In the genomic region with DNA sequence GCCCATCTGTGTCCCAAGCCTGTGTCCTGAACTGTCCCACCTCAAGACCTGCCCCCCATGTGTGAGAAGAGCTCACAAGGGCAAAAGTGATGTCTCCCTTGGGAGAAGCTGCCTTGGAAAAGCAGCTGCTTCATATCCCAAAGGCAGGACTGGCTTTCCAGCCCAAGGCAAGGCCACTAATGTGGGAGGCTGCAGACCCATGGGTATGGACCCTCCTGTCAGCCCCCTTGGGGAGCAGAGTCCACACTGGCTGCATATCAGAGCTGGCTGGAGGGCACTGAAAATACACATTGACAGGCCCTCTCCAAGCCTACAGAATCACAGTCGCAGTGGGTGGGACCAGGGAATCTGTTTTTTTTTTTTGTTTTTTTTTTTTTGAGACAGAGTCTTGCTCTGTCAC, we compare ENCODE assay signal across 16 cellular contexts. TPM values are rescaled to one million over a fixed set of nuclear protein-coding genes. Genes with fewer than 3 reads are reported as not detected.
DNase-seq lines count a peak whose midpoint lies in the region; FAIRE-seq and TF ChIP-seq lines count a peak whose summit lies in the region.
"Had no signal": no experiment of that assay in that cellular context is flagged by ENCODE, and none has a peak within 500 bp of the region (broad histone marks: within the 10 kb centered on the region; RNA-seq: fewer than 3 reads in every experiment).

No MANE protein-coding gene starts in this region.

- no peak for TF ChIP-seq EP300 in H1 (IDR thresholded peaks at IDR 0.05; ENCODE audit: borderline replicate concordance in 1 of 2, low read depth in 2 of 2, low read length in 2 of 2)

- H4K8ac ChIP-seq in H1 (ENCODE audit: extremely low read depth, insufficient read depth, low read length) = no peak overlapping the region

- H3K36me3 Mint-ChIP-seq in neural crest cell (ENCODE audit: low read depth) = peaks cover 3% of the 10 kb centered on the region

- H3K4me3 ChIP-seq in HEK293 (ENCODE audit: low read depth, low read length) (no peak overlapping the region), H1 (ENCODE audit: extremely low read depth in 1 of 4, insufficient read depth in 2 of 4, low read depth in 3 of 4, low read length in 4 of 4) (no peak overlapping the region), thyroid gland (replicated peaks in 1 of 3) (no peak overlapping the region)
- H3K4me3 ChIP-seq: A549 had no signal

- CTCF ChIA-PET in HEK293 (lab: Yijun Ruan, JAX) = interaction anchor here (1.5 to 3.2 kb wide), 3 partner anchors 10 to 61 kb away, joined by 3 to 20 read pairs (median 17); partner anchors contain the start of genes DPP3 and MRPL11
- CTCF ChIA-PET in H1 (lab: Charles Lee; ENCODE audit: partially characterized antibody) = interaction anchor here (0.7 to 6.7 kb wide), 11 partner anchors 9 to 158 kb away, joined by 3 to 39 read pairs (median 5); partner anchors contain the start of genes MRPL11 and NPAS4

- no peaks in the 10 kb centered on the region for H3K79me1 ChIP-seq in H1 (ENCODE audit: low read depth, low read length)

- H3K36me3 ChIP-seq in HEK293 (ENCODE audit: control insufficient read depth in 2 of 2, insufficient read depth in 1 of 2, low read length in 2 of 2) (peaks cover 0 to 52% of the 10 kb centered on the region in 2 experiments; a peak in 2 of 3 replicates), H1 (ENCODE audit: control insufficient read depth in 2 of 4, insufficient read depth in 4 of 4, low read length in 3 of 4) (no peaks in the 10 kb centered on the region; a peak in 2 of 8 replicates), thyroid gland (peaks cover 0 to 8% of the 10 kb centered on the region in 2 donors)
- H3K36me3 ChIP-seq: BE2C had no signal

- no peaks in the 10 kb centered on the region for H4K20me1 ChIP-seq in H1 (replicated peaks in 1 of 2; ENCODE audit: control insufficient read depth in 1 of 2, insufficient read depth in 2 of 2, low read length in 2 of 2)

- H3K56ac ChIP-seq in H1 (replicated peaks; ENCODE audit: insufficient read length, low read depth, low read length) = no peak overlapping the region

- H3K4me1 Mint-ChIP-seq in neural crest cell = peaks cover 37% of the 10 kb centered on the region

- 90% methylated on average over 1 of the region's 1 CpG; no CpG with 5 or more reads in 1 of the 2 experiments for WGBS in H1 (ENCODE audit: extremely low coverage in 1 of 2, insufficient coverage in 1 of 2, insufficient read length in 1 of 2, insufficient replicate concordance in 2 of 2, low coverage in 1 of 2, low lambda C conversion rate in 2 of 2, missing lambda C conversion rate in 1 of 2), 2 experiments
- 90 to 96% methylated on average over 1 of the region's 1 CpG for WGBS in thyroid gland, 2 donors

- FAIRE-seq in H1 (lab: Jason Lieb, UNC) (no peak), urothelium cell line (lab: Jason Lieb, UNC) (no peak)
- FAIRE-seq: A549, HTR-8/SVneo had no signal

- no peak overlapping the region for H3K18ac ChIP-seq in H1 (ENCODE audit: extremely low read depth, low read length)

- intact Hi-C loops in thyroid gland (cut with DNase I) = no loop called here

- H2BK20ac ChIP-seq in H1 (ENCODE audit: low read length) = no peak overlapping the region

- no peak overlapping the region for H3K14ac ChIP-seq in H1 (ENCODE audit: insufficient read length)

- H3K23ac ChIP-seq in H1 (ENCODE audit: insufficient read length) = no peak overlapping the region

- no peak overlapping the region for H4K5ac ChIP-seq in H1 (ENCODE audit: insufficient read length, low read depth, low read length)

- H3K4me2 ChIP-seq in H1 (ENCODE audit: insufficient read depth in 1 of 2, low read depth in 2 of 2, low read length in 2 of 2) = no peak overlapping the region
- H3K4me2 ChIP-seq: A549 had no signal

- H3K4me3 Mint-ChIP-seq in neural crest cell = peak overlapping the region; percentile 61
- H3K4me3 Mint-ChIP-seq: HFFc6 had no signal

- H3K9me3 ChIP-seq in HEK293 (ENCODE audit: control insufficient read depth, insufficient read depth, low read depth, low read length) (no peaks in the 10 kb centered on the region), H1 (ENCODE audit: insufficient read depth in 2 of 2, low read depth in 1 of 2, low read length in 1 of 2) (no peaks in the 10 kb centered on the region), thyroid gland (no peaks in the 10 kb centered on the region)
- H3K9me3 ChIP-seq: A549, BE2C had no signal

- no peaks in the 10 kb centered on the region for H3K79me2 ChIP-seq in H1 (ENCODE audit: control insufficient read depth in 1 of 2, insufficient read depth in 2 of 2, low read length in 2 of 2)

- no peak overlapping the region for H2BK120ac ChIP-seq in H1 (replicated peaks; ENCODE audit: low read depth, low read length)

- H4K91ac ChIP-seq in H1 (replicated peaks; ENCODE audit: insufficient read length, low read length) = no peak overlapping the region

- H3K27me3 ChIP-seq in H1 (replicated peaks in 1 of 4; ENCODE audit: control insufficient read depth in 3 of 4, extremely low read depth in 1 of 4, insufficient read depth in 3 of 4, low read length in 3 of 4) (no peaks in the 10 kb centered on the region; a peak in 1 of 7 replicates), thyroid gland (no peaks in the 10 kb centered on the region)
- H3K27me3 ChIP-seq: BE2C had no signal

- no peak for TF ChIP-seq CTCF in HEK293 (tag by site-specific recombination; IDR thresholded peaks at IDR 0.05)
- no peak for TF ChIP-seq CTCF in H1 (IDR thresholded peaks at IDR 0.05; ENCODE audit: control extremely low read depth in 1 of 3, insufficient read depth in 1 of 3, low read depth in 1 of 3, low read length in 3 of 3)
- no peak for TF ChIP-seq CTCF in neural crest cell (conservative IDR thresholded peaks at IDR 0.05)
- TF ChIP-seq CTCF in thyroid gland (IDR thresholded peaks at IDR 0.05) = no peak

- no peaks in the 10 kb centered on the region for H3K9me3 Mint-ChIP-seq in neural crest cell
- H3K9me3 Mint-ChIP-seq: CD8-positive, alpha-beta T cell; H9; HFFc6 had no signal

- no peak for TF ChIP-seq RAD21 in H1 (IDR thresholded peaks at IDR 0.05 in 1 of 2, conservative IDR thresholded peaks at IDR 0.05 in 1 of 2; ENCODE audit: low read depth in 2 of 2, low read length in 2 of 2)

- no peak overlapping the region for H3K9ac ChIP-seq in H1 (replicated peaks in 1 of 4; ENCODE audit: extremely low read depth in 1 of 4, low read depth in 3 of 4, low read length in 3 of 4)

- peaks cover 9% of the 10 kb centered on the region for H3K27me3 Mint-ChIP-seq in neural crest cell (ENCODE audit: low read depth)

- H3K27ac Mint-ChIP-seq in neural crest cell (ENCODE audit: unreplicated experiment) = no peak overlapping the region
- H3K27ac Mint-ChIP-seq: CD8-positive, alpha-beta T cell; HFFc6 had no signal

- H3K4me1 ChIP-seq in HEK293 (ENCODE audit: control insufficient read depth, insufficient read depth, low read length) (no peaks in the 10 kb centered on the region), H1 (replicated peaks in 1 of 4; ENCODE audit: control insufficient read depth in 3 of 4, insufficient read depth in 4 of 4, low read length in 3 of 4) (peaks cover 7 to 25% (median 14%) of the 10 kb centered on the region in 4 experiments), thyroid gland (peaks cover 4 to 9% of the 10 kb centered on the region in 2 donors)
- H3K4me1 ChIP-seq: BE2C had no signal

- no peak overlapping the region for H2AFZ ChIP-seq in H1 (ENCODE audit: low read length)

- H3K23me2 ChIP-seq in H1 (ENCODE audit: low read depth, low read length) = peaks cover 13% of the 10 kb centered on the region

- no peak overlapping the region for H3K4ac ChIP-seq in H1 (replicated peaks; ENCODE audit: insufficient read length, low read depth, low read length)

- POLR2A ChIA-PET in HEK293 (lab: Yijun Ruan, JAX) = interaction anchor here (1.1 to 6.2 kb wide), 2 partner anchors 10 to 47 kb away, joined by 3 to 64 read pairs; partner anchors contain the start of gene DPP3
- POLR2A ChIA-PET in H1 (lab: Charles Lee; ENCODE audit: partially characterized antibody) = interaction anchor here (0.6 to 7.3 kb wide), 7 partner anchors 9 to 1116 kb away, joined by 3 to 85 read pairs (median 4); partner anchors contain the start of genes DPP3 and MRPL11

- no peak overlapping the region; the same call in 1 of the 2 replicates for H2BK12ac ChIP-seq in H1 (ENCODE audit: low read depth, low read length)

- no peak overlapping the region for H2BK15ac ChIP-seq in H1 (ENCODE audit: low read length)

- H3K27ac ChIP-seq in HEK293 (ENCODE audit: extremely low read depth, low read depth, low read length) (no peak overlapping the region), H1 (ENCODE audit: low read depth, low read length) (no peak overlapping the region), thyroid gland (no peak overlapping the region)
- H3K27ac ChIP-seq: A549, C4-2B had no signal

- DNase-seq in 8988T (peak; percentile 21), H1 (ENCODE audit: low read depth in 1 of 2, low spot score in 2 of 2) (peak in 1 of 2 experiments; percentile 39), neural crest cell (ENCODE audit: low read depth, low spot score) (no peak), urothelium cell line (ENCODE audit: low spot score) (no peak), foreskin melanocyte (no peak), thyroid gland (no peak)
- DNase-seq: BE2C; CD8-positive, alpha-beta T cell; COR-L47; GF-D8; HFFc6 had no signal

- TF ChIP-seq POLR2A in H1 (IDR thresholded peaks at IDR 0.05; ENCODE audit: control extremely low read depth in 1 of 2, low read depth in 2 of 2, low read length in 2 of 2) (no peak), thyroid gland (IDR thresholded peaks at IDR 0.05) (no peak)

- H2AK5ac ChIP-seq in H1 (ENCODE audit: low read depth, low read length) = no peak overlapping the region

- H2BK5ac ChIP-seq in H1 (ENCODE audit: low read depth, low read length) = peak overlapping the region; percentile 52; the same call in 1 of the 2 replicates

RNA-seq across cellular contexts. Expression of gene PELI3, which starts 2.7 kb away (rescaled TPM):
- 7.6 TPM in 2 replicates for total RNA-seq in H1 (2021; fragmentation: NEBNext Ultra II Directional; extraction: Animal tissue kit (Norgen Biotek cat#: 25700))
- polyA plus RNA-seq in H1 (2011; rRNA removed) = 5.2 and 7.6 TPM in 2 replicates
- 5.3 TPM for polyA plus RNA-seq in H1 (2011; cell fraction: cytosol; rRNA removed)
- polyA plus RNA-seq in H1 (2011; cell fraction: nucleus; rRNA removed) = 9.8 TPM
- 3.7 to 8.0 TPM (median 5.7 TPM) in 4 replicates for polyA plus RNA-seq in H1 (2012, experiment 1 of 2)
- polyA plus RNA-seq in H1 (2012, experiment 2 of 2) = 5.6 TPM
- 3.1 TPM for polyA plus RNA-seq in H1 (2013, experiment 1 of 2)
- polyA plus RNA-seq in H1 (2013, experiment 2 of 2) = 3.5 TPM
- polyA minus RNA-seq in H1 (2011; rRNA and poly(A)+ RNA removed) = 7.4 and 11.2 TPM in 2 replicates
- 6.5 TPM for polyA minus RNA-seq in H1 (2011; cell fraction: cytosol; rRNA and poly(A)+ RNA removed)
- 18.7 TPM for polyA minus RNA-seq in H1 (2011; cell fraction: nucleus; rRNA and poly(A)+ RNA removed)
- total RNA-seq in neural crest cell (13.3 and 13.6 TPM in 2 replicates), thyroid gland (10 to 100 TPM; 11.4 to 21.8 (median 14.7) TPM)

RNA-seq across cellular contexts. Expression of gene DPP3, which starts 10.8 kb away (rescaled TPM):
- 82.7 and 86.4 TPM in 2 replicates for total RNA-seq in H1 (2021; fragmentation: NEBNext Ultra II Directional; extraction: Animal tissue kit (Norgen Biotek cat#: 25700))
- polyA plus RNA-seq in H1 (2011; rRNA removed) = 75.1 and 90.6 TPM in 2 replicates
- 78.8 TPM for polyA plus RNA-seq in H1 (2011; cell fraction: cytosol; rRNA removed)
- 231 TPM for polyA plus RNA-seq in H1 (2011; cell fraction: nucleus; rRNA removed)
- 67.1 to 86.6 TPM (median 82.3 TPM) in 4 replicates for polyA plus RNA-seq in H1 (2012, experiment 1 of 2)
- 84.4 TPM for polyA plus RNA-seq in H1 (2012, experiment 2 of 2)
- polyA plus RNA-seq in H1 (2013, experiment 1 of 2) = 35.6 TPM
- polyA plus RNA-seq in H1 (2013, experiment 2 of 2) = 33.7 TPM
- 126 TPM in 2 replicates for polyA minus RNA-seq in H1 (2011; rRNA and poly(A)+ RNA removed)
- polyA minus RNA-seq in H1 (2011; cell fraction: cytosol; rRNA and poly(A)+ RNA removed) = 122 TPM
- polyA minus RNA-seq in H1 (2011; cell fraction: nucleus; rRNA and poly(A)+ RNA removed) = 94.0 TPM
- total RNA-seq in neural crest cell = 66.8 and 68.9 TPM in 2 replicates
- total RNA-seq in thyroid gland = 10 to 100 TPM; 10.9 to 38.7 (median 35.8) TPM

RNA-seq across cellular contexts. Expression of gene MRPL11, which starts 30.8 kb away (rescaled TPM):
- 141 and 152 TPM in 2 replicates for total RNA-seq in H1 (2021; fragmentation: NEBNext Ultra II Directional; extraction: Animal tissue kit (Norgen Biotek cat#: 25700))
- polyA plus RNA-seq in H1 (2011; rRNA removed) = 105 and 106 TPM in 2 replicates
- 116 TPM for polyA plus RNA-seq in H1 (2011; cell fraction: cytosol; rRNA removed)
- 102 TPM for polyA plus RNA-seq in H1 (2011; cell fraction: nucleus; rRNA removed)
- polyA plus RNA-seq in H1 (2012, experiment 1 of 2) = 161 to 181 TPM (median 177 TPM) in 4 replicates
- polyA plus RNA-seq in H1 (2012, experiment 2 of 2) = 290 TPM
- polyA plus RNA-seq in H1 (2013, experiment 1 of 2) = 187 TPM
- 199 TPM for polyA plus RNA-seq in H1 (2013, experiment 2 of 2)
- polyA minus RNA-seq in H1 (2011; rRNA and poly(A)+ RNA removed) = 45.4 and 61.3 TPM in 2 replicates
- 31.3 TPM for polyA minus RNA-seq in H1 (2011; cell fraction: cytosol; rRNA and poly(A)+ RNA removed)
- polyA minus RNA-seq in H1 (2011; cell fraction: nucleus; rRNA and poly(A)+ RNA removed) = 11.6 TPM
- total RNA-seq in neural crest cell (91.4 and 92.7 TPM in 2 replicates), thyroid gland (10 to 100 TPM; 35.5 to 58.3 (median 39.7) TPM)

RNA-seq across cellular contexts. Expression of gene BBS1, which starts 41.0 kb away (rescaled TPM):
- total RNA-seq in H1 (2021; fragmentation: NEBNext Ultra II Directional; extraction: Animal tissue kit (Norgen Biotek cat#: 25700)) = 19.1 and 22.1 TPM in 2 replicates
- polyA plus RNA-seq in H1 (2011; rRNA removed) = 19.5 and 33.7 TPM in 2 replicates
- polyA plus RNA-seq in H1 (2011; cell fraction: cytosol; rRNA removed) = 26.9 TPM
- 59.4 TPM for polyA plus RNA-seq in H1 (2011; cell fraction: nucleus; rRNA removed)
- polyA plus RNA-seq in H1 (2012, experiment 1 of 2) = 18.6 to 24.3 TPM (median 22.4 TPM) in 4 replicates
- polyA plus RNA-seq in H1 (2012, experiment 2 of 2) = 14.7 TPM
- polyA plus RNA-seq in H1 (2013, experiment 1 of 2) = 11.0 TPM
- 10.8 TPM for polyA plus RNA-seq in H1 (2013, experiment 2 of 2)
- 23.6 and 31.8 TPM in 2 replicates for polyA minus RNA-seq in H1 (2011; rRNA and poly(A)+ RNA removed)
- 32.1 TPM for polyA minus RNA-seq in H1 (2011; cell fraction: cytosol; rRNA and poly(A)+ RNA removed)
- polyA minus RNA-seq in H1 (2011; cell fraction: nucleus; rRNA and poly(A)+ RNA removed) = 30.9 TPM
- 54.7 and 56.1 TPM in 2 replicates for total RNA-seq in neural crest cell
- 100 to 1,000 TPM in 3 of 4 donors, 10 to 100 TPM in 1; 83.2 to 200 (median 165) TPM for total RNA-seq in thyroid gland

RNA-seq across cellular contexts. Expression of gene NPAS4, which starts 48.6 kb away (rescaled TPM):
- 0.88 and 0.99 TPM in 2 replicates for total RNA-seq in H1 (2021; fragmentation: NEBNext Ultra II Directional; extraction: Animal tissue kit (Norgen Biotek cat#: 25700))
- polyA plus RNA-seq in H1 (2011; rRNA removed) = 0.73 and 0.77 TPM in 2 replicates
- 0.54 TPM for polyA plus RNA-seq in H1 (2011; cell fraction: cytosol; rRNA removed)
- 2.0 TPM for polyA plus RNA-seq in H1 (2011; cell fraction: nucleus; rRNA removed)
- 0.58 to 1.2 TPM (median 0.85 TPM) in 4 replicates for polyA plus RNA-seq in H1 (2012, experiment 1 of 2)
- 0.28 TPM for polyA plus RNA-seq in H1 (2012, experiment 2 of 2)
- polyA plus RNA-seq in H1 (2013, experiment 1 of 2) = 0.24 TPM
- 0.18 TPM for polyA plus RNA-seq in H1 (2013, experiment 2 of 2)
- 0.12 and 0.66 TPM in 2 replicates for polyA minus RNA-seq in H1 (2011; rRNA and poly(A)+ RNA removed)
- 0.44 TPM for polyA minus RNA-seq in H1 (2011; cell fraction: cytosol; rRNA and poly(A)+ RNA removed)
- 0.40 TPM for polyA minus RNA-seq in H1 (2011; cell fraction: nucleus; rRNA and poly(A)+ RNA removed)
- total RNA-seq in neural crest cell = 0.14 and 0.63 TPM in 2 replicates
- total RNA-seq in thyroid gland = not detected
- total RNA-seq: CD8-positive, alpha-beta T cell had no signal
